ENCODE assay signal across 27 cellular contexts in genomic region chr10:110813743-110814472, GRCh38.
"Had no signal": no experiment of that assay in that cellular context is flagged by ENCODE, and none has a peak within 500 bp of the region (broad histone marks: within the 10 kb centered on the region; RNA-seq: fewer than 3 reads in every experiment).

No MANE protein-coding gene starts in this region.

- H3K9me3 Mint-ChIP-seq: activated B cell treated with CpG ODN at 0.5 μM for 24 hours; activated naive CD4-positive, alpha-beta T cell treated with anti-CD3 and anti-CD28 coated beads for 36 hours; activated naive CD8-positive, alpha-beta T cell treated with anti-CD3 and anti-CD28 coated beads, Interleukin-2, amount 10 ng/mL, durations not matched to agents 7 days and 5 days; immature natural killer cell; neural crest cell had no signal

- H3K9me3 ChIP-seq: gastroesophageal sphincter, pancreas, prostate gland, spleen, suprapubic skin, tibial artery, upper lobe of right lung had no signal

- H3K27me3 ChIP-seq: brain microvascular endothelial cell, gastroesophageal sphincter, pancreas, spleen, suprapubic skin, tibial artery, upper lobe of right lung had no signal

- H3K4me3 Mint-ChIP-seq: activated B cell treated with CpG ODN at 0.5 μM for 24 hours; activated CD4-positive, alpha-beta T cell treated with anti-CD3 and anti-CD28 coated beads for 36 hours; activated naive CD4-positive, alpha-beta T cell treated with anti-CD3 and anti-CD28 coated beads for 36 hours; activated naive CD8-positive, alpha-beta T cell treated with anti-CD3 and anti-CD28 coated beads, Interleukin-2, amount 10 ng/mL, durations not matched to agents 7 days and 5 days; immature natural killer cell; neural crest cell had no signal

- H3K36me3 Mint-ChIP-seq: immature natural killer cell had no signal

- H3K27ac ChIP-seq: brain microvascular endothelial cell, gastroesophageal sphincter, pancreas, prostate gland, spleen, suprapubic skin, tibial artery, upper lobe of right lung had no signal

- H3K27ac Mint-ChIP-seq: activated B cell treated with CpG ODN at 0.5 μM for 24 hours; activated CD4-positive, alpha-beta T cell treated with anti-CD3 and anti-CD28 coated beads for 36 hours; activated naive CD4-positive, alpha-beta T cell treated with anti-CD3 and anti-CD28 coated beads for 36 hours; activated naive CD8-positive, alpha-beta T cell treated with anti-CD3 and anti-CD28 coated beads, Interleukin-2, amount 10 ng/mL, durations not matched to agents 7 days and 5 days had no signal

- ATAC-seq: activated CD4-positive, alpha-beta T cell treated with anti-CD3 and anti-CD28 coated beads for 36 hours; gastroesophageal sphincter; pancreas; upper lobe of right lung had no signal

- DNase-seq: activated B cell treated with CpG ODN at 0.5 μM for 24 hours; activated CD4-positive, alpha-beta T cell treated with anti-CD3 and anti-CD28 coated beads for 36 hours; activated CD4-positive, alpha-beta T cell treated with anti-CD3 and anti-CD28 coated beads, Interleukin-2, amount 50 U/mL, for 48 hours; activated CD8-positive, alpha-beta memory T cell treated with anti-CD3 and anti-CD28 coated beads for 24 hours; activated effector memory CD4-positive, alpha-beta T cell treated with anti-CD3 and anti-CD28 coated beads, Interleukin-2, amount 50 U/mL, for 16 hours; activated naive CD4-positive, alpha-beta T cell treated with anti-CD3 and anti-CD28 coated beads for 36 hours; activated naive CD8-positive, alpha-beta T cell treated with anti-CD3 and anti-CD28 coated beads, Interleukin-2, amount 10 ng/mL, durations not matched to agents 7 days and 5 days; amniotic stem cell; brain microvascular endothelial cell; cortex of kidney; hippocampal formation; immature natural killer cell; kidney; mesendoderm; nucleus accumbens; pancreas; retina; spleen; stimulated activated naive CD4-positive, alpha-beta T cell; T-helper 2 cell; tibial artery; upper lobe of right lung had no signal

- H3K4me3 ChIP-seq: gastroesophageal sphincter, lung, pancreas, prostate gland, spleen, suprapubic skin, tibial artery, upper lobe of right lung had no signal

- H3K36me3 ChIP-seq: brain microvascular endothelial cell, gastroesophageal sphincter, pancreas, prostate gland, spleen, suprapubic skin, tibial artery, upper lobe of right lung had no signal

- H3K27me3 Mint-ChIP-seq: activated B cell treated with CpG ODN at 0.5 μM for 24 hours; activated CD4-positive, alpha-beta T cell treated with anti-CD3 and anti-CD28 coated beads for 36 hours; activated naive CD8-positive, alpha-beta T cell treated with anti-CD3 and anti-CD28 coated beads, Interleukin-2, amount 10 ng/mL, durations not matched to agents 7 days and 5 days had no signal
